ENCODE assay signal across 11 cellular contexts in the genomic region with DNA sequence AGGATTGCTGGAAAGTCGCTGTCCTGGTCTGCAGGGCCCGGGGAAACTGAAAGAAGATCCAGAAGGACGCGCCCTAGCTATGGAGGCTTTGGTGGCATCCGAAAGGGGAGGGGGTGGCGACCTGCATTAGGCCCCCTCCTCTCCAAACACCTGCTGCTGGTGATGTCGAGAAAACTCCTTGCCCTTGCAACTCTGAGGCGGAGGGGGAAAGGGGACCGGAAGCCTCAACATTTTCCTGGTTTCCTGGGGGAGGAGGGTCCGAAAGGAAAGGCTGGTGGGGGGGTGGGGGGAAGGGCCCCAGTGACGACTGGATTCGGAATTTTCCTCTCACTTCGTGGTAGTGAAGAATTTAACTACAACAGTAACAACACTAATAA.
DNase-seq lines count a peak whose midpoint lies in the region; ATAC-seq, FAIRE-seq and TF ChIP-seq lines count a peak whose summit lies in the region.
"Had no signal": no experiment of that assay in that cellular context is flagged by ENCODE, and none has a peak within 500 bp of the region (broad histone marks: within the 10 kb centered on the region; RNA-seq: fewer than 3 reads in every experiment).

No MANE protein-coding gene starts in this region.

- peak overlapping the region; percentile 82 for H3K4me3 Mint-ChIP-seq in central memory CD8-positive, alpha-beta T cell

- H3K27me3 ChIP-seq in left ventricle myocardium inferior (ENCODE audit: low read depth) (peaks cover 73% of the 10 kb centered on the region), mononuclear cell (ENCODE audit: insufficient read depth, low read length) (peaks cover 33% of the 10 kb centered on the region)

- H3K9me3 ChIP-seq in left ventricle myocardium inferior (replicated peaks) (no peaks in the 10 kb centered on the region), mononuclear cell (ENCODE audit: low read depth, low read length) (no peaks in the 10 kb centered on the region), kidney (ENCODE audit: control insufficient read depth in 1 of 2, low read length in 2 of 2) (no peaks in the 10 kb centered on the region)
- H3K9me3 ChIP-seq: SJSA1 had no signal

- DNase-seq in left ventricle myocardium inferior = no peak
- no peak for DNase-seq in Right ventricle myocardium inferior (ENCODE audit: missing footprints)
- DNase-seq in central memory CD8-positive, alpha-beta T cell (ENCODE audit: low spot score in 2 of 2) = no peak
- no peak for DNase-seq in Kasumi-1 (lab: John Stamatoyannopoulos, UW)
- no peak for DNase-seq in kidney
- no peak for DNase-seq in GM13977 (ENCODE audit: low spot score)
- DNase-seq: NCI-H2081 had no signal

- TF ChIP-seq CTCF in left ventricle myocardium inferior (IDR thresholded peaks at IDR 0.05; ENCODE audit: borderline replicate concordance) (no peak), kidney (IDR thresholded peaks at IDR 0.05; ENCODE audit: borderline replicate concordance, extremely low read depth, insufficient read depth) (no peak), GM13977 (IDR thresholded peaks at IDR 0.05; ENCODE audit: extremely low read depth, insufficient read depth, missing control alignments) (no peak)

- in situ Hi-C loops in GM13977 (cut with MboI; ENCODE audit: low pct_unique_long_range_greater_than_20kb, low sequenced_read_pairs, unreplicated experiment) = no loop called here

- intact Hi-C loops in left ventricle myocardium inferior (cut with micrococcal nuclease) (no loop called here), Right ventricle myocardium inferior (cut with DNase I) (no loop called here), kidney (cut with DNase I) (no loop called here)

- peaks cover 12% of the 10 kb centered on the region for H3K4me1 Mint-ChIP-seq in central memory CD8-positive, alpha-beta T cell

- H3K4me3 ChIP-seq in left ventricle myocardium inferior = peak overlapping the region; percentile 57
- H3K4me3 ChIP-seq in mononuclear cell (ENCODE audit: low read length) = peak overlapping the region; percentile 42
- peak overlapping the region; percentile 26 for H3K4me3 ChIP-seq in urinary bladder (ENCODE audit: low read depth, low read length)
- H3K4me3 ChIP-seq in kidney (ENCODE audit: low read length in 2 of 2) = peak overlapping the region in 1 of 2 donors; percentile 29
- H3K4me3 ChIP-seq: SJSA1 had no signal

- H3K27ac ChIP-seq in left ventricle myocardium inferior (replicated peaks) = no peak overlapping the region
- no peak overlapping the region for H3K27ac ChIP-seq in urinary bladder (ENCODE audit: low read depth)
- H3K27ac ChIP-seq in kidney (ENCODE audit: low read depth in 2 of 2, low read length in 2 of 2) = no peak overlapping the region
- H3K27ac ChIP-seq: SJSA1 had no signal

- no peak overlapping the region for H3K9ac ChIP-seq in kidney (ENCODE audit: low read length in 2 of 2)

- no peak for FAIRE-seq in kidney (lab: Jason Lieb, UNC)
- FAIRE-seq: endothelial cell of umbilical vein had no signal

- H3K36me3 ChIP-seq in left ventricle myocardium inferior (no peaks in the 10 kb centered on the region), urinary bladder (ENCODE audit: insufficient read depth) (no peaks in the 10 kb centered on the region), kidney (ENCODE audit: control insufficient read depth in 1 of 2, insufficient read depth in 2 of 2, low read length in 2 of 2) (no peaks in the 10 kb centered on the region)
- H3K36me3 ChIP-seq: SJSA1 had no signal

- no peaks in the 10 kb centered on the region for H3K9me3 Mint-ChIP-seq in central memory CD8-positive, alpha-beta T cell

- no peak overlapping the region for H3K27ac Mint-ChIP-seq in central memory CD8-positive, alpha-beta T cell (ENCODE audit: low read depth)

- ATAC-seq in Right ventricle myocardium inferior = no peak
- ATAC-seq in central memory CD8-positive, alpha-beta T cell (replicated peaks; ENCODE audit: extremely low read depth, poor library complexity, severe bottlenecking) = no peak

- H3K27me3 Mint-ChIP-seq in central memory CD8-positive, alpha-beta T cell = peaks cover 21% of the 10 kb centered on the region

- peaks cover 5% of the 10 kb centered on the region for H3K36me3 Mint-ChIP-seq in central memory CD8-positive, alpha-beta T cell (ENCODE audit: insufficient read depth)

- H3K4me1 ChIP-seq in left ventricle myocardium inferior (peaks cover 14% of the 10 kb centered on the region), mononuclear cell (ENCODE audit: insufficient read depth, low read length) (peaks cover 19% of the 10 kb centered on the region), urinary bladder (ENCODE audit: insufficient read depth) (no peaks in the 10 kb centered on the region), kidney (ENCODE audit: control insufficient read depth in 1 of 2, insufficient read depth in 1 of 2, low read depth in 1 of 2, low read length in 2 of 2) (no peaks in the 10 kb centered on the region)
- H3K4me1 ChIP-seq: SJSA1 had no signal

- WGBS in urinary bladder = 2% methylated on average over 13 of the region's 13 CpGs
